Comparison of ENCODE assay signal across 1 cellular context in the genomic region with DNA sequence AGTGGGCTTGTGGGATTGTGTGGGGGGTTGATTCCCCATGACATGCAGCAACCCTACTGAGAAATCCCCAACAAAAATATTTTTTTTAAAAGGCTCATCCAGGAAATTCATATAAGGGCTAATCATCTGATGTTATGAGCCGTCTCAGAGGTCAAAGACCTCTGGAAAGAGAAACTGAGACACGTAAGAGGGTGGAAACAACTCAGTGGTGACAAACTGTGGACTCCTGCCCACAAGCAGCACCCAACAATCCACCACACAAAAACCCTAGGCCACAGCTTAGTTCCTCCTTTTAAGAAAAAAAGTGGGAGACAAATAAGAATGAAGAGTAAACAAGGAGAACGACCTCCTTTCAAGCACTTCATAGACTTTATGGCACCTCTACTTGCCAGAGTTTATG.
TF ChIP-seq lines count a peak whose summit lies in the region.

No MANE protein-coding gene starts in this region.

TF ChIP-seq in GM23338, 12 proteins besides CTCF, POLR2A, EP300 and RAD21 (continued from another document):
- TF ChIP-seq CREB1 (CRISPR knock-in tag; IDR thresholded peaks at IDR 0.05; ENCODE audit: low read depth) (no peak), POLR2AphosphoS5 (IDR thresholded peaks at IDR 0.05; ENCODE audit: low read depth) (no peak), EZH2phosphoT487 (IDR thresholded peaks at IDR 0.05; ENCODE audit: unreplicated experiment) (no peak), STAT1 (IDR thresholded peaks at IDR 0.05; ENCODE audit: unreplicated experiment) (no peak), EZH2 (IDR thresholded peaks at IDR 0.05; ENCODE audit: low read depth, unreplicated experiment) (no peak), NANOG (IDR thresholded peaks at IDR 0.05; ENCODE audit: borderline replicate concordance) (no peak), ZNF114 (CRISPR knock-in tag; IDR thresholded peaks at IDR 0.05) (no peak)
- TF ChIP-seq, protein P1, sequence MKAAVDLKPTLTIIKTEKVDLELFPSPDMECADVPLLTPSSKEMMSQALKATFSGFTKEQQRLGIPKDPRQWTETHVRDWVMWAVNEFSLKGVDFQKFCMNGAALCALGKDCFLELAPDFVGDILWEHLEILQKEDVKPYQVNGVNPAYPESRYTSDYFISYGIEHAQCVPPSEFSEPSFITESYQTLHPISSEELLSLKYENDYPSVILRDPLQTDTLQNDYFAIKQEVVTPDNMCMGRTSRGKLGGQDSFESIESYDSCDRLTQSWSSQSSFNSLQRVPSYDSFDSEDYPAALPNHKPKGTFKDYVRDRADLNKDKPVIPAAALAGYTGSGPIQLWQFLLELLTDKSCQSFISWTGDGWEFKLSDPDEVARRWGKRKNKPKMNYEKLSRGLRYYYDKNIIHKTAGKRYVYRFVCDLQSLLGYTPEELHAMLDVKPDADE (IDR thresholded peaks at IDR 0.05) = no peak
- TF ChIP-seq, protein P2, sequence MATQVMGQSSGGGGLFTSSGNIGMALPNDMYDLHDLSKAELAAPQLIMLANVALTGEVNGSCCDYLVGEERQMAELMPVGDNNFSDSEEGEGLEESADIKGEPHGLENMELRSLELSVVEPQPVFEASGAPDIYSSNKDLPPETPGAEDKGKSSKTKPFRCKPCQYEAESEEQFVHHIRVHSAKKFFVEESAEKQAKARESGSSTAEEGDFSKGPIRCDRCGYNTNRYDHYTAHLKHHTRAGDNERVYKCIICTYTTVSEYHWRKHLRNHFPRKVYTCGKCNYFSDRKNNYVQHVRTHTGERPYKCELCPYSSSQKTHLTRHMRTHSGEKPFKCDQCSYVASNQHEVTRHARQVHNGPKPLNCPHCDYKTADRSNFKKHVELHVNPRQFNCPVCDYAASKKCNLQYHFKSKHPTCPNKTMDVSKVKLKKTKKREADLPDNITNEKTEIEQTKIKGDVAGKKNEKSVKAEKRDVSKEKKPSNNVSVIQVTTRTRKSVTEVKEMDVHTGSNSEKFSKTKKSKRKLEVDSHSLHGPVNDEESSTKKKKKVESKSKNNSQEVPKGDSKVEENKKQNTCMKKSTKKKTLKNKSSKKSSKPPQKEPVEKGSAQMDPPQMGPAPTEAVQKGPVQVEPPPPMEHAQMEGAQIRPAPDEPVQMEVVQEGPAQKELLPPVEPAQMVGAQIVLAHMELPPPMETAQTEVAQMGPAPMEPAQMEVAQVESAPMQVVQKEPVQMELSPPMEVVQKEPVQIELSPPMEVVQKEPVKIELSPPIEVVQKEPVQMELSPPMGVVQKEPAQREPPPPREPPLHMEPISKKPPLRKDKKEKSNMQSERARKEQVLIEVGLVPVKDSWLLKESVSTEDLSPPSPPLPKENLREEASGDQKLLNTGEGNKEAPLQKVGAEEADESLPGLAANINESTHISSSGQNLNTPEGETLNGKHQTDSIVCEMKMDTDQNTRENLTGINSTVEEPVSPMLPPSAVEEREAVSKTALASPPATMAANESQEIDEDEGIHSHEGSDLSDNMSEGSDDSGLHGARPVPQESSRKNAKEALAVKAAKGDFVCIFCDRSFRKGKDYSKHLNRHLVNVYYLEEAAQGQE (IDR thresholded peaks at IDR 0.05; ENCODE audit: unreplicated experiment) = no peak
- TF ChIP-seq, protein P3, sequence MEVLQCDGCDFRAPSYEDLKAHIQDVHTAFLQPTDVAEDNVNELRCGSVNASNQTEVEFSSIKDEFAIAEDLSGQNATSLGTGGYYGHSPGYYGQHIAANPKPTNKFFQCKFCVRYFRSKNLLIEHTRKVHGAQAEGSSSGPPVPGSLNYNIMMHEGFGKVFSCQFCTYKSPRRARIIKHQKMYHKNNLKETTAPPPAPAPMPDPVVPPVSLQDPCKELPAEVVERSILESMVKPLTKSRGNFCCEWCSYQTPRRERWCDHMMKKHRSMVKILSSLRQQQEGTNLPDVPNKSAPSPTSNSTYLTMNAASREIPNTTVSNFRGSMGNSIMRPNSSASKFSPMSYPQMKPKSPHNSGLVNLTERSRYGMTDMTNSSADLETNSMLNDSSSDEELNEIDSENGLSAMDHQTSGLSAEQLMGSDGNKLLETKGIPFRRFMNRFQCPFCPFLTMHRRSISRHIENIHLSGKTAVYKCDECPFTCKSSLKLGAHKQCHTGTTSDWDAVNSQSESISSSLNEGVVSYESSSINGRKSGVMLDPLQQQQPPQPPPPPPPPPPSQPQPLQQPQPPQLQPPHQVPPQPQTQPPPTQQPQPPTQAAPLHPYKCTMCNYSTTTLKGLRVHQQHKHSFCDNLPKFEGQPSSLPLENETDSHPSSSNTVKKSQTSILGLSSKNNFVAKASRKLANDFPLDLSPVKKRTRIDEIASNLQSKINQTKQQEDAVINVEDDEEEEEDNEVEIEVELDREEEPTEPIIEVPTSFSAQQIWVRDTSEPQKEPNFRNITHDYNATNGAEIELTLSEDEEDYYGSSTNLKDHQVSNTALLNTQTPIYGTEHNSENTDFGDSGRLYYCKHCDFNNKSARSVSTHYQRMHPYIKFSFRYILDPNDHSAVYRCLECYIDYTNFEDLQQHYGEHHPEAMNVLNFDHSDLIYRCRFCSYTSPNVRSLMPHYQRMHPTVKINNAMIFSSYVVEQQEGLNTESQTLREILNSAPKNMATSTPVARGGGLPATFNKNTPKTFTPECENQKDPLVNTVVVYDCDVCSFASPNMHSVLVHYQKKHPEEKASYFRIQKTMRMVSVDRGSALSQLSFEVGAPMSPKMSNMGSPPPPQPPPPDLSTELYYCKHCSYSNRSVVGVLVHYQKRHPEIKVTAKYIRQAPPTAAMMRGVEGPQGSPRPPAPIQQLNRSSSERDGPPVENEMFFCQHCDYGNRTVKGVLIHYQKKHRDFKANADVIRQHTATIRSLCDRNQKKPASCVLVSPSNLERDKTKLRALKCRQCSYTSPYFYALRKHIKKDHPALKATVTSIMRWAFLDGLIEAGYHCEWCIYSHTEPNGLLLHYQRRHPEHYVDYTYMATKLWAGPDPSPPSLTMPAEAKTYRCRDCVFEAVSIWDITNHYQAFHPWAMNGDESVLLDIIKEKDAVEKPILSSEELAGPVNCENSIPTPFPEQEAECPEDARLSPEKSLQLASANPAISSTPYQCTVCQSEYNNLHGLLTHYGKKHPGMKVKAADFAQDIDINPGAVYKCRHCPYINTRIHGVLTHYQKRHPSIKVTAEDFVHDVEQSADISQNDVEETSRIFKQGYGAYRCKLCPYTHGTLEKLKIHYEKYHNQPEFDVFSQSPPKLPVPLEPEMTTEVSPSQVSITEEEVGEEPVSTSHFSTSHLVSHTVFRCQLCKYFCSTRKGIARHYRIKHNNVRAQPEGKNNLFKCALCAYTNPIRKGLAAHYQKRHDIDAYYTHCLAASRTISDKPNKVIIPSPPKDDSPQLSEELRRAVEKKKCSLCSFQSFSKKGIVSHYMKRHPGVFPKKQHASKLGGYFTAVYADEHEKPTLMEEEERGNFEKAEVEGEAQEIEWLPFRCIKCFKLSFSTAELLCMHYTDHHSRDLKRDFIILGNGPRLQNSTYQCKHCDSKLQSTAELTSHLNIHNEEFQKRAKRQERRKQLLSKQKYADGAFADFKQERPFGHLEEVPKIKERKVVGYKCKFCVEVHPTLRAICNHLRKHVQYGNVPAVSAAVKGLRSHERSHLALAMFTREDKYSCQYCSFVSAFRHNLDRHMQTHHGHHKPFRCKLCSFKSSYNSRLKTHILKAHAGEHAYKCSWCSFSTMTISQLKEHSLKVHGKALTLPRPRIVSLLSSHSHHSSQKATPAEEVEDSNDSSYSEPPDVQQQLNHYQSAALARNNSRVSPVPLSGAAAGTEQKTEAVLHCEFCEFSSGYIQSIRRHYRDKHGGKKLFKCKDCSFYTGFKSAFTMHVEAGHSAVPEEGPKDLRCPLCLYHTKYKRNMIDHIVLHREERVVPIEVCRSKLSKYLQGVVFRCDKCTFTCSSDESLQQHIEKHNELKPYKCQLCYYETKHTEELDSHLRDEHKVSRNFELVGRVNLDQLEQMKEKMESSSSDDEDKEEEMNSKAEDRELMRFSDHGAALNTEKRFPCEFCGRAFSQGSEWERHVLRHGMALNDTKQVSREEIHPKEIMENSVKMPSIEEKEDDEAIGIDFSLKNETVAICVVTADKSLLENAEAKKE (CRISPR knock-in tag; IDR thresholded peaks at IDR 0.05) = no peak
